In genomic region chr16:50756466-50756865, GRCh38 we compare ENCODE assay signal across 3 cellular contexts.
TF ChIP-seq lines count a peak whose summit lies in the region.

No MANE protein-coding gene starts in this region.

TF ChIP-seq in GM12891, 5 proteins besides CTCF, POLR2A, EP300 and RAD21:
- no peak for TF ChIP-seq POLR2AphosphoS5 (IDR thresholded peaks at IDR 0.05; ENCODE audit: low read depth, low read length)
- no peak for TF ChIP-seq PAX5 (IDR thresholded peaks at IDR 0.05; ENCODE audit: insufficient read depth, low read length, severe bottlenecking)
- TF ChIP-seq SPI1 (IDR thresholded peaks at IDR 0.05; ENCODE audit: low read depth, low read length), result no peak
- no peak for TF ChIP-seq POU2F2 (IDR thresholded peaks at IDR 0.05; ENCODE audit: low read depth, low read length)
- TF ChIP-seq TAF1 (IDR thresholded peaks at IDR 0.05; ENCODE audit: low read depth, low read length), result no peak
TF ChIP-seq in GM12891: peak in this region for 0.

TF ChIP-seq in GM12878, 131 proteins besides CTCF, POLR2A, EP300 and RAD21 (continued from another document):
- TF ChIP-seq RELA (IDR thresholded peaks at IDR 0.05; ENCODE audit: borderline replicate concordance, partially characterized antibody) (no peak), ZSCAN29 (IDR thresholded peaks at IDR 0.05) (no peak), GABPA (IDR thresholded peaks at IDR 0.05; ENCODE audit: low read depth) (no peak), MTA3 (IDR thresholded peaks at IDR 0.05; ENCODE audit: borderline replicate concordance, low read length) (no peak), BCL11A (IDR thresholded peaks at IDR 0.05; ENCODE audit: low read depth, low read length) (no peak)
- TF ChIP-seq, protein P1, sequence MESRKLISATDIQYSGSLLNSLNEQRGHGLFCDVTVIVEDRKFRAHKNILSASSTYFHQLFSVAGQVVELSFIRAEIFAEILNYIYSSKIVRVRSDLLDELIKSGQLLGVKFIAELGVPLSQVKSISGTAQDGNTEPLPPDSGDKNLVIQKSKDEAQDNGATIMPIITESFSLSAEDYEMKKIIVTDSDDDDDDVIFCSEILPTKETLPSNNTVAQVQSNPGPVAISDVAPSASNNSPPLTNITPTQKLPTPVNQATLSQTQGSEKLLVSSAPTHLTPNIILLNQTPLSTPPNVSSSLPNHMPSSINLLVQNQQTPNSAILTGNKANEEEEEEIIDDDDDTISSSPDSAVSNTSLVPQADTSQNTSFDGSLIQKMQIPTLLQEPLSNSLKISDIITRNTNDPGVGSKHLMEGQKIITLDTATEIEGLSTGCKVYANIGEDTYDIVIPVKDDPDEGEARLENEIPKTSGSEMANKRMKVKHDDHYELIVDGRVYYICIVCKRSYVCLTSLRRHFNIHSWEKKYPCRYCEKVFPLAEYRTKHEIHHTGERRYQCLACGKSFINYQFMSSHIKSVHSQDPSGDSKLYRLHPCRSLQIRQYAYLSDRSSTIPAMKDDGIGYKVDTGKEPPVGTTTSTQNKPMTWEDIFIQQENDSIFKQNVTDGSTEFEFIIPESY (IDR thresholded peaks at IDR 0.05), result no peak
- TF ChIP-seq, protein P2, sequence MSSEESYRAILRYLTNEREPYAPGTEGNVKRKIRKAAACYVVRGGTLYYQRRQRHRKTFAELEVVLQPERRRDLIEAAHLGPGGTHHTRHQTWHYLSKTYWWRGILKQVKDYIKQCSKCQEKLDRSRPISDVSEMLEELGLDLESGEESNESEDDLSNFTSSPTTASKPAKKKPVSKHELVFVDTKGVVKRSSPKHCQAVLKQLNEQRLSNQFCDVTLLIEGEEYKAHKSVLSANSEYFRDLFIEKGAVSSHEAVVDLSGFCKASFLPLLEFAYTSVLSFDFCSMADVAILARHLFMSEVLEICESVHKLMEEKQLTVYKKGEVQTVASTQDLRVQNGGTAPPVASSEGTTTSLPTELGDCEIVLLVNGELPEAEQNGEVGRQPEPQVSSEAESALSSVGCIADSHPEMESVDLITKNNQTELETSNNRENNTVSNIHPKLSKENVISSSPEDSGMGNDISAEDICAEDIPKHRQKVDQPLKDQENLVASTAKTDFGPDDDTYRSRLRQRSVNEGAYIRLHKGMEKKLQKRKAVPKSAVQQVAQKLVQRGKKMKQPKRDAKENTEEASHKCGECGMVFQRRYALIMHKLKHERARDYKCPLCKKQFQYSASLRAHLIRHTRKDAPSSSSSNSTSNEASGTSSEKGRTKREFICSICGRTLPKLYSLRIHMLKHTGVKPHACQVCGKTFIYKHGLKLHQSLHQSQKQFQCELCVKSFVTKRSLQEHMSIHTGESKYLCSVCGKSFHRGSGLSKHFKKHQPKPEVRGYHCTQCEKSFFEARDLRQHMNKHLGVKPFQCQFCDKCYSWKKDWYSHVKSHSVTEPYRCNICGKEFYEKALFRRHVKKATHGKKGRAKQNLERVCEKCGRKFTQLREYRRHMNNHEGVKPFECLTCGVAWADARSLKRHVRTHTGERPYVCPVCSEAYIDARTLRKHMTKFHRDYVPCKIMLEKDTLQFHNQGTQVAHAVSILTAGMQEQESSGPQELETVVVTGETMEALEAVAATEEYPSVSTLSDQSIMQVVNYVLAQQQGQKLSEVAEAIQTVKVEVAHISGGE (CRISPR knock-in tag; IDR thresholded peaks at IDR 0.05), result no peak
- TF ChIP-seq, protein P3, sequence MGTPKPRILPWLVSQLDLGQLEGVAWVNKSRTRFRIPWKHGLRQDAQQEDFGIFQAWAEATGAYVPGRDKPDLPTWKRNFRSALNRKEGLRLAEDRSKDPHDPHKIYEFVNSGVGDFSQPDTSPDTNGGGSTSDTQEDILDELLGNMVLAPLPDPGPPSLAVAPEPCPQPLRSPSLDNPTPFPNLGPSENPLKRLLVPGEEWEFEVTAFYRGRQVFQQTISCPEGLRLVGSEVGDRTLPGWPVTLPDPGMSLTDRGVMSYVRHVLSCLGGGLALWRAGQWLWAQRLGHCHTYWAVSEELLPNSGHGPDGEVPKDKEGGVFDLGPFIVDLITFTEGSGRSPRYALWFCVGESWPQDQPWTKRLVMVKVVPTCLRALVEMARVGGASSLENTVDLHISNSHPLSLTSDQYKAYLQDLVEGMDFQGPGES (IDR thresholded peaks at IDR 0.05), result no peak

TF ChIP-seq in SK-N-SH, 30 proteins besides CTCF, POLR2A, EP300 and RAD21 (continued from another document):
- no peak for TF ChIP-seq TEAD4 (IDR thresholded peaks at IDR 0.05; ENCODE audit: borderline replicate concordance, insufficient read depth)
- no peak for TF ChIP-seq FOXJ3 (CRISPR knock-in tag; IDR thresholded peaks at IDR 0.05)
